ENCODE assay signal across 19 cellular contexts in the genomic region with DNA sequence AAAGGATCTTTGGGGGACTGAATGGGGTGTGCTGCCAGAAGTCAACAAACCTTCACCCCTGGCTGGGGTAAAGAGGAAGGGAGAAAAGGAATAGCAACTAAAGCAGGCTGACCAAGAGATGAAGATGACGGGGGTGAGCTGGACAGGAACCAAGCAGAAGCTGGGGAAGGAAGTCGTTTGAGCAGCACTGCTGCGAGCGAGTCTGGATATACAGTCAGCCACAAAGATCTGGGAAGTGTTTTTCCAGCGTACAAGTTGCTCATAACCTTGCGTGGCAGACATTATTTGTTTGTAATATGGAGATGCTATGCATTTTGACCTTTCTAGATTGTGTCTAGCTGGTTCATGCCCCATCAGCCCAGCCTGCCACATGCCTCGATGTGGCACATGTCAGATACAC.
DNase-seq lines count a peak whose midpoint lies in the region; ATAC-seq and TF ChIP-seq lines count a peak whose summit lies in the region.
"Had no signal": no experiment of that assay in that cellular context is flagged by ENCODE, and none has a peak within 500 bp of the region (broad histone marks: within the 10 kb centered on the region; RNA-seq: fewer than 3 reads in every experiment).

No MANE protein-coding gene starts in this region.

- DNase-seq in cardiac muscle cell (ENCODE audit: low read depth in 1 of 2, low spot score in 1 of 2) (no peak), left ventricle myocardium inferior (no peak), right lobe of liver (no peak), OCI-M2 (lab: John Stamatoyannopoulos, UW; ENCODE audit: unreplicated experiment) (no peak), DMS153 treated with DMSO at 0.1 percent for 48 hours (lab: John Stamatoyannopoulos, UW; ENCODE audit: unreplicated experiment) (no peak), uterus (no peak)
- DNase-seq in central memory CD8-positive, alpha-beta T cell (ENCODE audit: low spot score in 2 of 2), result no peak
- DNase-seq: CD8-positive, alpha-beta memory T cell; H9; NCI-H1417; NCI-H187; NCI-H226; NCI-H524; NCI-H82; PC-3; RPMI8226; SHP77 treated with DMSO at 0.1 percent for 48 hours had no signal

- peaks cover 12% of the 10 kb centered on the region for H3K36me3 ChIP-seq in cardiac muscle cell
- H3K36me3 ChIP-seq in left ventricle myocardium inferior, result peaks cover 54% of the 10 kb centered on the region
- peaks cover 0 to 29% (median 5%) of the 10 kb centered on the region in 4 donors for H3K36me3 ChIP-seq in right lobe of liver
- H3K36me3 ChIP-seq in uterus, result no peaks in the 10 kb centered on the region

- no peaks in the 10 kb centered on the region for H3K27me3 Mint-ChIP-seq in central memory CD8-positive, alpha-beta T cell
- H3K27me3 Mint-ChIP-seq: CD8-positive, alpha-beta memory T cell had no signal

- H3K9me3 Mint-ChIP-seq in central memory CD8-positive, alpha-beta T cell, result no peaks in the 10 kb centered on the region
- H3K9me3 Mint-ChIP-seq: CD8-positive, alpha-beta memory T cell; H9 had no signal

- H3K27me3 ChIP-seq in cardiac muscle cell (no peaks in the 10 kb centered on the region), left ventricle myocardium inferior (ENCODE audit: low read depth) (no peaks in the 10 kb centered on the region), right lobe of liver (no peaks in the 10 kb centered on the region), uterus (no peaks in the 10 kb centered on the region)

- ATAC-seq in central memory CD8-positive, alpha-beta T cell (replicated peaks; ENCODE audit: extremely low read depth, poor library complexity, severe bottlenecking), result no peak
- ATAC-seq in right lobe of liver (peak in 3 of 4 donors; percentile 20 to 58 (median 40)), GM21825 (IDR thresholded peaks at IDR 0.05; ENCODE audit: unreplicated experiment) (no peak)
- ATAC-seq: PC-3 had no signal

- H3K4me1 Mint-ChIP-seq in central memory CD8-positive, alpha-beta T cell, result peaks cover 17% of the 10 kb centered on the region

- peak overlapping the region; percentile 28 for H3K27ac ChIP-seq in cardiac muscle cell
- no peak overlapping the region for H3K27ac ChIP-seq in left ventricle myocardium inferior (replicated peaks)
- H3K27ac ChIP-seq in right lobe of liver, result no peak overlapping the region
- no peak overlapping the region for H3K27ac ChIP-seq in uterus
- H3K27ac ChIP-seq: KMS-11 had no signal

- intact Hi-C loops in left ventricle myocardium inferior (cut with micrococcal nuclease), result no loop called here
- intact Hi-C loops in right lobe of liver (cut with DNase I), result no loop called here
- intact Hi-C loops in uterus (cut with DNase I; ENCODE audit: low total_unique reads), result no loop called here

- H3K27ac Mint-ChIP-seq in central memory CD8-positive, alpha-beta T cell (ENCODE audit: low read depth), result peak overlapping the region; percentile 23

- no peaks in the 10 kb centered on the region for H3K9me3 ChIP-seq in cardiac muscle cell (ENCODE audit: low read depth)
- no peaks in the 10 kb centered on the region for H3K9me3 ChIP-seq in left ventricle myocardium inferior (replicated peaks)
- no peaks in the 10 kb centered on the region for H3K9me3 ChIP-seq in right lobe of liver
- no peaks in the 10 kb centered on the region for H3K9me3 ChIP-seq in uterus

- TF ChIP-seq POLR2A in right lobe of liver (IDR thresholded peaks at IDR 0.05) (no peak), uterus (IDR thresholded peaks at IDR 0.05) (no peak)

- H3K4me3 Mint-ChIP-seq in central memory CD8-positive, alpha-beta T cell, result no peak overlapping the region
- H3K4me3 Mint-ChIP-seq: CD8-positive, alpha-beta memory T cell; H9 had no signal

- TF ChIP-seq CTCF in cardiac muscle cell (IDR thresholded peaks at IDR 0.05; ENCODE audit: low read depth, low read length) (no peak), left ventricle myocardium inferior (IDR thresholded peaks at IDR 0.05; ENCODE audit: borderline replicate concordance) (no peak), right lobe of liver (IDR thresholded peaks at IDR 0.05) (no peak), uterus (IDR thresholded peaks at IDR 0.05) (no peak)

- H3K4me1 ChIP-seq in cardiac muscle cell (ENCODE audit: low read depth), result no peaks in the 10 kb centered on the region
- no peaks in the 10 kb centered on the region for H3K4me1 ChIP-seq in left ventricle myocardium inferior
- no peaks in the 10 kb centered on the region for H3K4me1 ChIP-seq in right lobe of liver
- H3K4me1 ChIP-seq in uterus, result no peaks in the 10 kb centered on the region

- H3K36me3 Mint-ChIP-seq in central memory CD8-positive, alpha-beta T cell (ENCODE audit: insufficient read depth), result peaks cover 22% of the 10 kb centered on the region

- H3K4me3 ChIP-seq in cardiac muscle cell (no peak overlapping the region), left ventricle myocardium inferior (no peak overlapping the region), right lobe of liver (no peak overlapping the region), uterus (no peak overlapping the region)

- WGBS in right lobe of liver (ENCODE audit: insufficient coverage, low coverage, low lambda C conversion rate, missing lambda C conversion rate), result 50% methylated on average over 3 of the region's 7 CpGs

Comparison
In these comparisons a context has a peak if more than half of its experiments do, and no peak if none do; other contexts are left out.
1. ATAC-seq: peak in right lobe of liver (3 of 4); none in central memory CD8-positive, alpha-beta T cell (single experiment) and GM21825 (single experiment).